In the genomic region with DNA sequence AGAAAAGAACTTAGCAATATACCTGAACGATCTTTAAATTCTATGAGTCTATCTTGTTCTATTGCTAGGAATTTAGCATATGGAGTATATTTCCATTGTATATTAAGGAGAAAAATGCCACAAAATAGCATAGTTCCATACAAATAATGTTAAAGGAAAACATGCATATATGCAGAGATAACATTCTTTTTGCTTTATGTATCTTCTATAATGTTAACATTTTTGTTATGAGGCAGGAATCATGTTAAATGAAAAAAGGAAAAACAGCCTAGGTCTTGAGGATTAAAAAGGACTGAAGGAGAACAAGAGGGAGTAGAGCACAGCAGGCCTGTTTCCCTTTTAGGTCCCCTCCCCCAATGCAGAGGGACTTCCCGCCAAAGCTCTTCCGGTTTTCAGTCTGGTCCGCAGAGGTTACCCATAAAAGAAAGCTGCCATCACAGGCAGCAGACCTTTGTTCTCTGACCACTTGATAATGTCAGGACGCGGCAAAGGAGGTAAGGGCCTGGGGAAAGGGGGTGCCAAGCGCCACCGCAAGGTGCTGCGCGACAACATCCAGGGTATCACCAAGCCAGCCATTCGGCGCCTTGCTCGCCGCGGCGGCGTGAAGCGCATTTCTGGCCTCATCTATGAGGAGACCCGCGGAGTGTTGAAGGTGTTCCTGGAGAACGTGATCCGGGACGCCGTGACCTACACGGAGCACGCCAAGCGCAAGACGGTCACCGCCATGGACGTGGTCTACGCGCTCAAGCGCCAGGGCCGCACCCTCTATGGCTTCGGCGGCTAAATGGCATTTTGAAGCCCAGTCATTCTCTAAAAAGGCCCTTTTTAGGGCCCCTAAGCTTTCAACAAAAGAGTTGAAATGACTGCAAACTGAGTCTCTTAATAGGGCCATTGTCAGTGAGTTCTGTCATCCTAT, we compare ENCODE assay signal across 8 cellular contexts.
DNase-seq lines count a peak whose midpoint lies in the region; ATAC-seq and TF ChIP-seq lines count a peak whose summit lies in the region.

No MANE protein-coding gene starts in this region.

- H3K4me1 ChIP-seq in ACC112 (ENCODE audit: control insufficient read depth, insufficient read depth, low read length, unreplicated experiment) (peaks cover 19% of the 10 kb centered on the region), spleen (peaks cover 30 to 97% (median 62%) of the 10 kb centered on the region in 6 donors)

- intact Hi-C loops in spleen (cut with DNase I; ENCODE audit: low total_unique reads) = no loop called here

- peak overlapping the region; percentile 87 for H3K4me3 ChIP-seq in ACC112 (ENCODE audit: low read depth, low read length)
- peak overlapping the region; percentile 63 for H3K4me3 ChIP-seq in iPS-18c (ENCODE audit: insufficient read depth, low read depth, low read length)
- H3K4me3 ChIP-seq in spleen = peak overlapping the region; percentile 53 to 79 (median 58)

- H3K9me3 ChIP-seq in iPS-18c (ENCODE audit: control insufficient read depth, insufficient read depth, low read length) = no peaks in the 10 kb centered on the region
- no peaks in the 10 kb centered on the region for H3K9me3 ChIP-seq in spleen

- peak; percentile 60 for ATAC-seq in HG03196 (IDR thresholded peaks at IDR 0.05; ENCODE audit: unreplicated experiment)

- H3K27me3 ChIP-seq in ACC112 (ENCODE audit: insufficient read depth, low read length) (no peaks in the 10 kb centered on the region), spleen (replicated peaks in 1 of 7) (no peaks in the 10 kb centered on the region)

- 1 to 2% (median 2%) methylated on average over 20 to 36 of the region's 36 CpGs for WGBS in spleen, 5 donors

- TF ChIP-seq CTCF in spleen (IDR thresholded peaks at IDR 0.05 in 8 of 11, conservative IDR thresholded peaks at IDR 0.05 in 3 of 11) = peak in 3 of 11 experiments; percentile 5 to 26 (median 9)

- peak; percentile 99 for TF ChIP-seq POLR2A in GM18951 (IDR thresholded peaks at IDR 0.05; ENCODE audit: extremely low read depth, insufficient read depth, insufficient read length)
- TF ChIP-seq POLR2A in spleen (IDR thresholded peaks at IDR 0.05) = peak; percentile 40 to 95 (median 59)

- in situ Hi-C loops in GM18951 (cut with MboI; ENCODE audit: low sequenced_read_pairs, unreplicated experiment) = loop anchor here (25.0 kb wide), 1 partner anchor 1102 kb away; a partner anchor contains a TSS

- H2AFZ ChIP-seq in ACC112 (ENCODE audit: low read length, unreplicated experiment) = peak overlapping the region; percentile 30

- DNase-seq in SKM-1 treated with dmso at 0.1 percent for 144 hours (lab: John Stamatoyannopoulos, UW; ENCODE audit: unreplicated experiment) (peak; percentile 84), spleen (peak; percentile 89), GOT3 (lab: John Stamatoyannopoulos, UW) (no peak)

- peaks cover 34% of the 10 kb centered on the region for H3K79me2 ChIP-seq in ACC112 (ENCODE audit: control insufficient read depth, insufficient read depth, low read length, unreplicated experiment)

- H3K36me3 ChIP-seq in ACC112 (ENCODE audit: insufficient read depth, low read length) (peaks cover 10% of the 10 kb centered on the region; the same call in 1 of the 2 replicates), spleen (peaks cover 0 to 27% (median 4%) of the 10 kb centered on the region in 6 donors)

- H3K27ac ChIP-seq in ACC112 (ENCODE audit: low read depth, low read length) (peak overlapping the region; percentile 80), angular gyrus (ENCODE audit: low read depth, low read length) (peak overlapping the region; percentile 49), spleen (peak overlapping the region; percentile 95 to 99 (median 96))
